14 cellular contexts compared by ENCODE assay signal in the genomic region with DNA sequence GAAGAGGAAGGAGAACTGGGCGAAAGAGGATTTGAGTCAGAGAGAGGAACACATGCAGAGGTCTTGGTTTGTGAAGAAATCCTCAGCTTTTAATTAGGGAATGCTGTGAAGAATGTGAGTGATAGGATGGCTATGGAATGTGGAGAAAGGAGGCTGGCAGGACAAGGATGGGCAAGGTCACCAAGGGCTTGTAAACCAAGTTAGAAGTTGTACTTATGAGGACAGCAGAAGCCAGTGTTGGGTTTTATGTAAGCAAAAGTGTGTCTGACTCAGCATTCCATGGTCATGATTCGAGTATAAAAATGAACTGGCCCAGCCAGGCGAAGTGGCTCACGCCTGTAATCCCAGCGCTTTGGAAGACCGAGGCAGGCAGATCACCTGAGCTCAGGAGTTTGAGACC. TPM values are rescaled to one million over a fixed set of nuclear protein-coding genes. Genes with fewer than 3 reads are reported as not detected.
A peak's percentile ranks its signal among the peaks of the same experiment; 100 is the strongest.
DNase-seq lines count a peak whose midpoint lies in the region; ATAC-seq, FAIRE-seq and TF ChIP-seq lines count a peak whose summit lies in the region.
"Had no signal": no experiment of that assay in that cellular context is flagged by ENCODE, and none has a peak within 500 bp of the region (broad histone marks: within the 10 kb centered on the region; RNA-seq: fewer than 3 reads in every experiment).

No MANE protein-coding gene starts in this region.

- H3K4me3 ChIP-seq in right cardiac atrium (ENCODE audit: low read length): no peak overlapping the region
- no peak overlapping the region for H3K4me3 ChIP-seq in right atrium auricular region
- no peak overlapping the region for H3K4me3 ChIP-seq in astrocyte of the spinal cord (ENCODE audit: low read depth, low read length)
- no peak overlapping the region for H3K4me3 ChIP-seq in lower lobe of right lung
- H3K4me3 ChIP-seq: BLaER1 treated with 17β-estradiol and CSF1 and Interleukin-3, amounts not matched to agents 10 nM and 100 nM had no signal

- peak overlapping the region; percentile 16 for H3K27ac ChIP-seq in right cardiac atrium (ENCODE audit: low read length)
- peak overlapping the region in 1 of 2 donors; percentile 47 for H3K27ac ChIP-seq in right atrium auricular region
- H3K27ac ChIP-seq in lower lobe of right lung: peak overlapping the region; percentile 63

- H3K9me3 ChIP-seq in right cardiac atrium (ENCODE audit: control insufficient read depth, low read length) (no peaks in the 10 kb centered on the region), right atrium auricular region (peaks cover 0 to under 1% of the 10 kb centered on the region in 2 donors), lower lobe of right lung (peaks cover 2% of the 10 kb centered on the region)

- intact Hi-C loops in right cardiac atrium (cut with DNase I): no loop called here
- intact Hi-C loops in lower lobe of right lung (cut with DNase I): no loop called here

- ATAC-seq in right cardiac atrium (no peak), lower lobe of right lung (peak in 1 of 2 donors; percentile 25), GM21423 (IDR thresholded peaks at IDR 0.05; ENCODE audit: unreplicated experiment) (no peak), HG02840 (IDR thresholded peaks at IDR 0.05; ENCODE audit: low FRiP score, unreplicated experiment) (no peak)
- ATAC-seq: activated T-helper 17 cell treated with anti-CD3 and anti-CD28 coated beads, Interleukin-2, amount 50 U/mL, for 72 hours had no signal

- H3K4me1 ChIP-seq in right cardiac atrium (ENCODE audit: control insufficient read depth, insufficient read depth, low read length): peaks cover 6% of the 10 kb centered on the region
- peaks cover 0 to 15% of the 10 kb centered on the region in 2 donors for H3K4me1 ChIP-seq in right atrium auricular region
- peaks cover 13% of the 10 kb centered on the region for H3K4me1 ChIP-seq in lower lobe of right lung

- TF ChIP-seq CTCF in right atrium auricular region (IDR thresholded peaks at IDR 0.05) (no peak), astrocyte of the spinal cord (IDR thresholded peaks at IDR 0.05; ENCODE audit: low read depth, low read length) (no peak), lower lobe of right lung (IDR thresholded peaks at IDR 0.05) (no peak)

- H3K27me3 ChIP-seq in right cardiac atrium (ENCODE audit: control insufficient read depth, insufficient read depth) (no peaks in the 10 kb centered on the region), right atrium auricular region (no peaks in the 10 kb centered on the region), lower lobe of right lung (ENCODE audit: low read depth) (no peaks in the 10 kb centered on the region)
- H3K27me3 ChIP-seq: BLaER1 treated with 17β-estradiol and CSF1 and Interleukin-3, amounts not matched to agents 10 nM and 100 nM had no signal

- FAIRE-seq in urothelium cell line (lab: Jason Lieb, UNC): no peak

- no peaks in the 10 kb centered on the region for H3K36me3 ChIP-seq in right atrium auricular region
- H3K36me3 ChIP-seq in lower lobe of right lung: no peaks in the 10 kb centered on the region
- H3K36me3 ChIP-seq: BLaER1 treated with 17β-estradiol and CSF1 and Interleukin-3, amounts not matched to agents 10 nM and 100 nM had no signal

- in situ Hi-C loops in astrocyte of the spinal cord (cut with HindIII; ENCODE audit: low sequenced_read_pairs): no loop called here

- WGBS in right cardiac atrium: 90% methylated on average over 6 of the region's 6 CpGs

- DNase-seq in right cardiac atrium: no peak
- DNase-seq in right atrium auricular region (ENCODE audit: low spot score): no peak
- DNase-seq in astrocyte of the spinal cord (ENCODE audit: low read depth, low spot score): peak; percentile 96
- no peak for DNase-seq in lower lobe of right lung
- DNase-seq in urothelium cell line (ENCODE audit: low spot score): peak; percentile 84
- DNase-seq in NCI-H1436 (lab: John Stamatoyannopoulos, UW): no peak
- DNase-seq: NCI-H1105; retina; stimulated activated naive CD8-positive, alpha-beta T cell treated with anti-CD3 and anti-CD28 coated beads, Interleukin-15, amount 100 ng/mL, for 72 hours; T-helper 1 cell had no signal

RNA-seq across cellular contexts. Expression of a gene that starts 59.9 kb away (rescaled TPM):
- 1 to 10 TPM in 1 of 4 donors, under 1 TPM in 3; 0.24 to 1.0 (median 0.38) TPM for total RNA-seq in right cardiac atrium
- 0.29 TPM for polyA plus RNA-seq in right cardiac atrium
- 1 to 10 TPM in 1 of 2 donors, under 1 TPM in 1; 0.31 to 3.9 TPM for total RNA-seq in right atrium auricular region
- total RNA-seq in lower lobe of right lung: 2.9 TPM

Comparison
In these comparisons a context has a peak if more than half of its experiments do, and no peak if none do; other contexts are left out.
1. DNase-seq: peak in astrocyte of the spinal cord (single experiment) and urothelium cell line (single experiment); none in right cardiac atrium (0 of 3), right atrium auricular region (single experiment), lower lobe of right lung (single experiment) and NCI-H1436 (single experiment).